In the genomic region with DNA sequence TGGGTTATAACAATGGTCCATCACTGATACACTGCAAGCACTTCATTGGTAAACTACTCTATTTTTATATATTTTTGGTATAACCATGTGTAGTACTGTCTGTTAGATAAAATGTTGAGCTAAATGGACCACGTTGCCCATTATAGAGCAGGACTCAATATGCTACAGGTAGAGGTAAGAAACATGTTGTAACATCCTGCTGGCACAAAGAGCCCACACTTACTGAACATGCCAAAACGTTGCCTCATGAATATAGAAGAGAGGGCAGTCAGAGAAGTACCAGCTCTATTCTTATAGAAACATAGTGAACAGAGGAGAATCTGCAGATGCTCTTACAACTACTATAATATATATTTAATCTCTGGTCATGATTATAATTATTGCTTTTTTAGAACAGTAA, we compare ENCODE assay signal across 2 cellular contexts.
TF ChIP-seq lines count a peak whose summit lies in the region.

No MANE protein-coding gene starts in this region.

TF ChIP-seq in SK-N-SH treated with all-trans-retinoic acid at 6 μM for 48 hours, 23 proteins besides CTCF, POLR2A, EP300 and RAD21 (continued from another document):
- no peak for TF ChIP-seq ARNTL (CRISPR knock-in tag; IDR thresholded peaks at IDR 0.05; ENCODE audit: borderline replicate concordance, low read depth)
- no peak for TF ChIP-seq ESRRG (CRISPR knock-in tag; IDR thresholded peaks at IDR 0.05)
- TF ChIP-seq ZNF565 (CRISPR knock-in tag; conservative IDR thresholded peaks at IDR 0.05; ENCODE audit: low read depth): no peak
- TF ChIP-seq, protein P1, sequence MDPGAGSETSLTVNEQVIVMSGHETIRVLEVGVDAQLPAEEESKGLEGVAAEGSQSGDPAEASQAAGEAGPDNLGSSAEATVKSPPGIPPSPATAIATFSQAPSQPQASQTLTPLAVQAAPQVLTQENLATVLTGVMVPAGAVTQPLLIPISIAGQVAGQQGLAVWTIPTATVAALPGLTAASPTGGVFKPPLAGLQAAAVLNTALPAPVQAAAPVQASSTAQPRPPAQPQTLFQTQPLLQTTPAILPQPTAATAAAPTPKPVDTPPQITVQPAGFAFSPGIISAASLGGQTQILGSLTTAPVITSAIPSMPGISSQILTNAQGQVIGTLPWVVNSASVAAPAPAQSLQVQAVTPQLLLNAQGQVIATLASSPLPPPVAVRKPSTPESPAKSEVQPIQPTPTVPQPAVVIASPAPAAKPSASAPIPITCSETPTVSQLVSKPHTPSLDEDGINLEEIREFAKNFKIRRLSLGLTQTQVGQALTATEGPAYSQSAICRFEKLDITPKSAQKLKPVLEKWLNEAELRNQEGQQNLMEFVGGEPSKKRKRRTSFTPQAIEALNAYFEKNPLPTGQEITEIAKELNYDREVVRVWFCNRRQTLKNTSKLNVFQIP (CRISPR knock-in tag; IDR thresholded peaks at IDR 0.05; ENCODE audit: borderline replicate concordance, low read depth): no peak
- no peak for TF ChIP-seq ISL1 (CRISPR knock-in tag; IDR thresholded peaks at IDR 0.05)
- TF ChIP-seq ZNF70 (CRISPR knock-in tag; IDR thresholded peaks at IDR 0.05): no peak
- TF ChIP-seq TSHZ2 (CRISPR knock-in tag; IDR thresholded peaks at IDR 0.05): no peak
- no peak for TF ChIP-seq BACH2 (CRISPR knock-in tag; IDR thresholded peaks at IDR 0.05; ENCODE audit: borderline replicate concordance)
- TF ChIP-seq TOX (CRISPR knock-in tag; IDR thresholded peaks at IDR 0.05; ENCODE audit: borderline replicate concordance): no peak
- no peak for TF ChIP-seq GLIS3 (CRISPR knock-in tag; IDR thresholded peaks at IDR 0.05)
- no peak for TF ChIP-seq ZFP30 (CRISPR knock-in tag; IDR thresholded peaks at IDR 0.05)
- TF ChIP-seq OSR1 (CRISPR knock-in tag; IDR thresholded peaks at IDR 0.05): no peak
- no peak for TF ChIP-seq ZNF8 (CRISPR knock-in tag; IDR thresholded peaks at IDR 0.05)
- TF ChIP-seq, protein P2, sequence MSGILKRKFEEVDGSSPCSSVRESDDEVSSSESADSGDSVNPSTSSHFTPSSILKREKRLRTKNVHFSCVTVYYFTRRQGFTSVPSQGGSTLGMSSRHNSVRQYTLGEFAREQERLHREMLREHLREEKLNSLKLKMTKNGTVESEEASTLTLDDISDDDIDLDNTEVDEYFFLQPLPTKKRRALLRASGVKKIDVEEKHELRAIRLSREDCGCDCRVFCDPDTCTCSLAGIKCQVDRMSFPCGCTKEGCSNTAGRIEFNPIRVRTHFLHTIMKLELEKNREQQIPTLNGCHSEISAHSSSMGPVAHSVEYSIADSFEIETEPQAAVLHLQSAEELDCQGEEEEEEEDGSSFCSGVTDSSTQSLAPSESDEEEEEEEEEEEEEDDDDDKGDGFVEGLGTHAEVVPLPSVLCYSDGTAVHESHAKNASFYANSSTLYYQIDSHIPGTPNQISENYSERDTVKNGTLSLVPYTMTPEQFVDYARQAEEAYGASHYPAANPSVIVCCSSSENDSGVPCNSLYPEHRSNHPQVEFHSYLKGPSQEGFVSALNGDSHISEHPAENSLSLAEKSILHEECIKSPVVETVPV (CRISPR knock-in tag; IDR thresholded peaks at IDR 0.05): no peak
- no peak for TF ChIP-seq PATZ1 (CRISPR knock-in tag; IDR thresholded peaks at IDR 0.05; ENCODE audit: borderline replicate concordance)
- TF ChIP-seq PPARA (CRISPR knock-in tag; IDR thresholded peaks at IDR 0.05; ENCODE audit: borderline replicate concordance): no peak

TF ChIP-seq in SK-N-SH, 30 proteins besides CTCF, POLR2A, EP300 and RAD21 (continued from another document):
- TF ChIP-seq REST (IDR thresholded peaks at IDR 0.05; ENCODE audit: low read depth, low read length) (no peak), SMC3 (IDR thresholded peaks at IDR 0.05; ENCODE audit: low read depth, low read length) (no peak)
TF ChIP-seq in SK-N-SH: peak in this region for 0.
